ENCODE assay signal across 25 cellular contexts in genomic region chr2:62163834-62164233, GRCh38.
"Had no signal": no experiment of that assay in that cellular context is flagged by ENCODE, and none has a peak within 500 bp of the region (broad histone marks: within the 10 kb centered on the region; RNA-seq: fewer than 3 reads in every experiment).

No MANE protein-coding gene starts in this region.

- H3K36me3 Mint-ChIP-seq: WTC11 had no signal

- H3K27ac Mint-ChIP-seq: activated CD4-positive, alpha-beta T cell treated with anti-CD3 and anti-CD28 coated beads, Interleukin-2, amount 10 ng/mL, durations not matched to agents 7 days and 5 days; activated CD8-positive, alpha-beta T cell treated with anti-CD3 and anti-CD28 coated beads for 36 hours; activated T-helper 17 cell treated with anti-CD3 and anti-CD28 coated beads, Interleukin-2, amount 50 U/mL, for 72 hours; nephron; WTC11 had no signal

- H3K36me3 ChIP-seq: brain microvascular endothelial cell, esophagus muscularis mucosa, left lung, neutrophil, sigmoid colon, transverse colon had no signal

- ATAC-seq: activated CD8-positive, alpha-beta T cell treated with anti-CD3 and anti-CD28 coated beads for 36 hours; activated T-cell treated with anti-CD3 and anti-CD28 coated beads, Interleukin-2, amount 50 U/mL, for 4 hours; activated T-helper 17 cell treated with anti-CD3 and anti-CD28 coated beads, Interleukin-2, amount 50 U/mL, for 72 hours; foreskin keratinocyte; left lung; WTC11 had no signal

- DNase-seq: activated CD4-positive, alpha-beta T cell treated with anti-CD3 and anti-CD28 coated beads for 1 hour; activated CD4-positive, alpha-beta T cell treated with anti-CD3 and anti-CD28 coated beads, Interleukin-2, amount 10 ng/mL, durations not matched to agents 7 days and 5 days; activated CD8-positive, alpha-beta T cell treated with anti-CD3 and anti-CD28 coated beads for 36 hours; activated gamma-delta T cell treated with Interleukin-2 at 50 U/mL for 16 hours; activated naive CD4-positive, alpha-beta T cell treated with anti-CD3 and anti-CD28 coated beads, Interleukin-2, amount 50 U/mL, for 16 hours; activated T-cell treated with anti-CD3 and anti-CD28 coated beads, Interleukin-2, amount 50 U/mL, for 4 hours; amniotic stem cell; brain microvascular endothelial cell; caudate nucleus; cortex of kidney; foreskin keratinocyte; kidney glomerular epithelial cell; left lung; sigmoid colon; small intestine; stimulated activated CD4-positive, alpha-beta T cell treated with anti-CD3 and anti-CD28 coated beads, Interleukin-1b, Interleukin-23, amount 100 ng/mL, for 48 hours; stimulated activated naive CD4-positive, alpha-beta T cell treated with Interleukin-2 at 50 U/mL for 16 hours; T-helper 2 cell; transverse colon had no signal

- H3K4me1 Mint-ChIP-seq: activated CD4-positive, alpha-beta T cell treated with anti-CD3 and anti-CD28 coated beads, Interleukin-2, amount 10 ng/mL, durations not matched to agents 7 days and 5 days; activated T-helper 17 cell treated with anti-CD3 and anti-CD28 coated beads, Interleukin-2, amount 50 U/mL, for 72 hours; nephron had no signal

- H3K9me3 ChIP-seq: esophagus muscularis mucosa, left lung, neutrophil, sigmoid colon, transverse colon had no signal

- H3K27ac ChIP-seq: brain microvascular endothelial cell, esophagus muscularis mucosa, foreskin keratinocyte, left lung, neutrophil, sigmoid colon, transverse colon had no signal

- H3K4me1 ChIP-seq: foreskin keratinocyte, left lung, sigmoid colon, transverse colon had no signal

- H3K4me3 ChIP-seq: esophagus muscularis mucosa, left lung, sigmoid colon, transverse colon had no signal

- H3K4me3 Mint-ChIP-seq: activated CD4-positive, alpha-beta T cell treated with anti-CD3 and anti-CD28 coated beads, Interleukin-2, amount 10 ng/mL, durations not matched to agents 7 days and 5 days; activated CD8-positive, alpha-beta T cell treated with anti-CD3 and anti-CD28 coated beads for 36 hours; activated T-cell treated with anti-CD3 and anti-CD28 coated beads, Interleukin-2, amount 50 U/mL, for 4 hours; activated T-helper 17 cell treated with anti-CD3 and anti-CD28 coated beads, Interleukin-2, amount 50 U/mL, for 72 hours; nephron; WTC11 had no signal

- H3K27me3 ChIP-seq: brain microvascular endothelial cell, esophagus muscularis mucosa, foreskin keratinocyte, left lung, neutrophil, sigmoid colon, transverse colon had no signal

- H3K9me3 Mint-ChIP-seq: activated CD4-positive, alpha-beta T cell treated with anti-CD3 and anti-CD28 coated beads, Interleukin-2, amount 10 ng/mL, durations not matched to agents 7 days and 5 days; activated CD8-positive, alpha-beta T cell treated with anti-CD3 and anti-CD28 coated beads for 36 hours; activated T-cell treated with anti-CD3 and anti-CD28 coated beads, Interleukin-2, amount 50 U/mL, for 4 hours; activated T-helper 17 cell treated with anti-CD3 and anti-CD28 coated beads, Interleukin-2, amount 50 U/mL, for 72 hours; nephron; WTC11 had no signal

- FAIRE-seq: astrocyte, small intestine had no signal

- H3K27me3 Mint-ChIP-seq: activated CD4-positive, alpha-beta T cell treated with anti-CD3 and anti-CD28 coated beads, Interleukin-2, amount 10 ng/mL, durations not matched to agents 7 days and 5 days; activated CD8-positive, alpha-beta T cell treated with anti-CD3 and anti-CD28 coated beads for 36 hours; activated T-helper 17 cell treated with anti-CD3 and anti-CD28 coated beads, Interleukin-2, amount 50 U/mL, for 72 hours had no signal
